In the genomic region with DNA sequence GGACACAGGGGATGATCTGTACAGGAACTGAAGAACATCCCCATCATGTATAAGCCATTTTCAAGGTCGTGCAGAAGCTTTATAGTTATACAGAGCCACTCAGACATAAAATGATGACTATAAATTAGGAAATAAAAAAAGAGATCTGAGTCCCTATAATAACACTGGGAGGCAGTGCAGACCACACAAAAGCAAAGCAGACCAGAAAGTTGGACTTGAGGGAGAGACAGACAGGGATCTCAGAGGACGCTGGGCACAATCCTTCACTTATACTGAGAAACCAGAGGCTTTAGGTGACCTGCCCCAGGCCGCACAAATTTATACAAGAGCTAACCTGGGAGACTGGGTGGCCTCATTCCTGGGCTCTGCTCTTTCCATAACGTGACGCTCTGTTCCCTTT, we compare ENCODE assay signal across 8 cellular contexts.
A peak's percentile ranks its signal among the peaks of the same experiment; 100 is the strongest.
DNase-seq lines count a peak whose midpoint lies in the region; TF ChIP-seq lines count a peak whose summit lies in the region.

No MANE protein-coding gene starts in this region.

- H3K4me3 ChIP-seq in OCI-LY1 (ENCODE audit: low read depth, low read length, poor library complexity, severe bottlenecking), result no peak overlapping the region
- H3K4me3 ChIP-seq in endodermal cell (ENCODE audit: low read length), result no peak overlapping the region
- no peak overlapping the region for H3K4me3 ChIP-seq in neuronal stem cell (ENCODE audit: low read length in 2 of 2)

- WGBS in endodermal cell (ENCODE audit: insufficient coverage in 1 of 2, insufficient read length in 1 of 2), 2 experiments, result 68 to 75% methylated on average over 2 to 5 of the region's 5 CpGs
- no CpG with 5 or more reads among the region's 5 CpGs for WGBS in neuronal stem cell (ENCODE audit: extremely low coverage in 2 of 2, insufficient read length in 2 of 2, insufficient replicate concordance in 1 of 2), 2 donors

- H3K4me2 ChIP-seq in OCI-LY1 (ENCODE audit: low read length), result no peak overlapping the region
- H3K4me2 ChIP-seq in neuronal stem cell (ENCODE audit: insufficient read depth, low read length, poor library complexity, severe bottlenecking), result no peak overlapping the region

- no peaks in the 10 kb centered on the region for H3K9me2 ChIP-seq in OCI-LY1 (ENCODE audit: low read depth, low read length)

- H3K4me3 Mint-ChIP-seq in endodermal cell, result no peak overlapping the region

- H2BK5ac ChIP-seq in neuronal stem cell (ENCODE audit: low read length), result no peak overlapping the region

- H2BK15ac ChIP-seq in neuronal stem cell (ENCODE audit: low read length), result no peak overlapping the region

- H2AFZ ChIP-seq in OCI-LY1 (ENCODE audit: low read length) (no peak overlapping the region), neuronal stem cell (ENCODE audit: low read length) (no peak overlapping the region)

- H4K8ac ChIP-seq in neuronal stem cell (ENCODE audit: low read depth, low read length), result no peak overlapping the region

- no peak overlapping the region for H2BK120ac ChIP-seq in neuronal stem cell (ENCODE audit: low read depth, low read length)

- H3F3A ChIP-seq in OCI-LY1 (ENCODE audit: insufficient read depth, low read length), result no peaks in the 10 kb centered on the region

- no peak overlapping the region for H3K14ac ChIP-seq in neuronal stem cell (ENCODE audit: low read length)

- H2AK5ac ChIP-seq in neuronal stem cell (ENCODE audit: low read depth, low read length), result no peak overlapping the region

- peaks cover 8% of the 10 kb centered on the region for H3K4me1 Mint-ChIP-seq in endodermal cell

- no peaks in the 10 kb centered on the region for H3K36me3 Mint-ChIP-seq in endodermal cell (ENCODE audit: low read depth)

- H3K9ac ChIP-seq in OCI-LY1 (ENCODE audit: low read length), result no peak overlapping the region
- H3K9ac ChIP-seq in endodermal cell (ENCODE audit: extremely low read depth, low read length, poor library complexity, severe bottlenecking), result no peak overlapping the region
- H3K9ac ChIP-seq in neuronal stem cell (ENCODE audit: low read depth, low read length, poor library complexity), result no peak overlapping the region

- peak; percentile 23 for DNase-seq in NOMO-1 treated with DMSO at 0.1 percent for 48 hours (lab: John Stamatoyannopoulos, UW; ENCODE audit: unreplicated experiment)
- DNase-seq in NOMO-1 treated with dmso at 0.1 percent for 144 hours (lab: John Stamatoyannopoulos, UW; ENCODE audit: unreplicated experiment), result no peak
- DNase-seq in endodermal cell, result peak; percentile 67
- peak; percentile 11 for DNase-seq in neuronal stem cell (ENCODE audit: low spot score)
- no peak for DNase-seq in SKM-1 treated with dmso at 0.1 percent for 144 hours (lab: John Stamatoyannopoulos, UW; ENCODE audit: unreplicated experiment)
- no peak for DNase-seq in central memory CD4-positive, alpha-beta T cell
- DNase-seq in activated CD4-positive, alpha-beta T cell treated with anti-CD3 and anti-CD28 coated beads for 1 hour, result no peak

- no peak overlapping the region for H3K27ac Mint-ChIP-seq in endodermal cell

- H3K9me3 ChIP-seq in OCI-LY1 (ENCODE audit: low read length) (no peaks in the 10 kb centered on the region), endodermal cell (ENCODE audit: control insufficient read depth, low read length) (no peaks in the 10 kb centered on the region), neuronal stem cell (replicated peaks in 1 of 2; ENCODE audit: control insufficient read depth in 2 of 2, insufficient read depth in 1 of 2, low read depth in 1 of 2, low read length in 2 of 2) (no peaks in the 10 kb centered on the region)

- H3K79me1 ChIP-seq in neuronal stem cell (ENCODE audit: low read depth, low read length), result no peaks in the 10 kb centered on the region

- TF ChIP-seq CTCF in OCI-LY1 (IDR thresholded peaks at IDR 0.05; ENCODE audit: low read length) (peak; percentile 24; the same call in 1 of the 2 replicates), endodermal cell (conservative IDR thresholded peaks at IDR 0.05) (peak; percentile 71)

- H3K4ac ChIP-seq in neuronal stem cell (ENCODE audit: low read length), result no peak overlapping the region

- H3K27me3 ChIP-seq in OCI-LY1 (ENCODE audit: insufficient read depth, low read length) (no peaks in the 10 kb centered on the region), endodermal cell (ENCODE audit: control insufficient read depth, insufficient read depth, low read length, poor library complexity, severe bottlenecking) (no peaks in the 10 kb centered on the region), neuronal stem cell (ENCODE audit: control insufficient read depth in 3 of 3, insufficient read depth in 3 of 3, low read depth in 1 of 3, low read length in 3 of 3) (no peaks in the 10 kb centered on the region)

- H4K20me1 ChIP-seq in OCI-LY1 (ENCODE audit: insufficient read depth, low read length), result no peaks in the 10 kb centered on the region

- no peak overlapping the region for H4K91ac ChIP-seq in neuronal stem cell (ENCODE audit: low read depth, low read length, poor library complexity)

- H3K27ac ChIP-seq in OCI-LY1 (ENCODE audit: low read depth, low read length, poor library complexity, severe bottlenecking), result peak overlapping the region; percentile 61
- H3K27ac ChIP-seq in endodermal cell (ENCODE audit: low read depth, low read length), result no peak overlapping the region
- no peak overlapping the region for H3K27ac ChIP-seq in neuronal stem cell (replicated peaks; ENCODE audit: low read length)

- H3K18ac ChIP-seq in neuronal stem cell (ENCODE audit: low read length), result no peak overlapping the region

- H3K36me3 ChIP-seq in OCI-LY1 (ENCODE audit: insufficient read depth, low read length), result peaks cover 88% of the 10 kb centered on the region
- H3K36me3 ChIP-seq in endodermal cell (ENCODE audit: control insufficient read depth, insufficient read depth, low read length), result no peaks in the 10 kb centered on the region
- no peaks in the 10 kb centered on the region for H3K36me3 ChIP-seq in neuronal stem cell (replicated peaks in 1 of 2; ENCODE audit: control insufficient read depth in 2 of 2, insufficient read depth in 2 of 2, low read length in 2 of 2)

- no peak overlapping the region for H2BK12ac ChIP-seq in neuronal stem cell (ENCODE audit: low read length)

- H3K4me1 ChIP-seq in OCI-LY1 (ENCODE audit: insufficient read depth, low read length, severe bottlenecking) (peaks cover 39% of the 10 kb centered on the region), endodermal cell (ENCODE audit: control insufficient read depth, insufficient read depth, low read length) (no peaks in the 10 kb centered on the region), neuronal stem cell (ENCODE audit: control insufficient read depth in 2 of 2, insufficient read depth in 1 of 2, low read depth in 1 of 2, low read length in 2 of 2) (peaks cover 3 to 4% of the 10 kb centered on the region in 2 donors)

- H3K9me3 Mint-ChIP-seq in endodermal cell, result no peaks in the 10 kb centered on the region

- no peaks in the 10 kb centered on the region for H3K27me3 Mint-ChIP-seq in endodermal cell (ENCODE audit: insufficient read depth)

- no peaks in the 10 kb centered on the region for H3K79me2 ChIP-seq in OCI-LY1 (ENCODE audit: insufficient read depth, low read length)

- no peak overlapping the region for H3K23ac ChIP-seq in neuronal stem cell (ENCODE audit: low read depth, low read length, poor library complexity)

Comparison
In these comparisons a context has a peak if more than half of its experiments do, and no peak if none do; other contexts are left out.
1. DNase-seq: peak in NOMO-1 treated with DMSO at 0.1 percent for 48 hours (single experiment), endodermal cell (single experiment) and neuronal stem cell (single experiment); none in NOMO-1 treated with dmso at 0.1 percent for 144 hours (single experiment), SKM-1 treated with dmso at 0.1 percent for 144 hours (single experiment), central memory CD4-positive, alpha-beta T cell (single experiment) and activated CD4-positive, alpha-beta T cell treated with anti-CD3 and anti-CD28 coated beads for 1 hour (single experiment).